15 cellular contexts compared by ENCODE assay signal in the genomic region with DNA sequence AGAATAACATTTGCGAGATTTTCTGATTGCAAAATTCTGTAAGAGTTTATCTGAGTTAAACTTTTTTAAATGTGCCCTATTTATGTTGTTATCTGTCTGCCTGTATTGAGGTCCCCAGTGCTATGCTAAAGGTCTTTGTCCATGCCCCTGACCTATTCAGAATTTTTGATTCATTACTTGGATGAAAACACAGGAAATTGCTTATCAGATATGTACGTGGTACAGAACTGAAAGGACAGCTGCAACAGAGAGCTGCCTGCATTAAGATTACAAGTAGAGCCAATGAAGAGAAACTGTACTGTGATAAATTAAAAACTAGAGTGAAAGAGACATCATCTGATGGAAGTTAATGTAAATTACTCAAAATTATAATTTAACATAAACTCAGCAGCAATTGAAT.
DNase-seq lines count a peak whose midpoint lies in the region; ATAC-seq and TF ChIP-seq lines count a peak whose summit lies in the region.
"Had no signal": no experiment of that assay in that cellular context is flagged by ENCODE, and none has a peak within 500 bp of the region (broad histone marks: within the 10 kb centered on the region; RNA-seq: fewer than 3 reads in every experiment).

No MANE protein-coding gene starts in this region.

- H3K36me3 Mint-ChIP-seq in activated naive CD8-positive, alpha-beta T cell treated with anti-CD3 and anti-CD28 coated beads, Interleukin-2, amount 50 U/mL, for 24 hours (ENCODE audit: low read depth): no peaks in the 10 kb centered on the region
- peaks cover 2% of the 10 kb centered on the region for H3K36me3 Mint-ChIP-seq in activated naive CD8-positive, alpha-beta T cell treated with anti-CD3 and anti-CD28 coated beads for 36 hours
- peaks cover 4% of the 10 kb centered on the region for H3K36me3 Mint-ChIP-seq in activated T-helper 2 cell treated with anti-CD3 and anti-CD28 coated beads, Interferon-gamma antibody, Interleukin-2, Interleukin-4, amounts not matched to agents 10 μg/mL and 5 μg/mL and 100 μg/mL, durations not matched to agents 14 hours and 24 hours and 36 hours (ENCODE audit: low read depth)

- DNase-seq in activated naive CD8-positive, alpha-beta T cell treated with anti-CD3 and anti-CD28 coated beads, Interleukin-2, amount 50 U/mL, for 24 hours: no peak
- no peak for DNase-seq in activated naive CD8-positive, alpha-beta T cell treated with anti-CD3 and anti-CD28 coated beads for 36 hours
- DNase-seq in activated T-helper 2 cell treated with anti-CD3 and anti-CD28 coated beads, Interferon-gamma antibody, Interleukin-2, Interleukin-4, amounts not matched to agents 10 μg/mL and 5 μg/mL and 100 μg/mL, durations not matched to agents 14 hours and 24 hours and 36 hours (ENCODE audit: low spot score): no peak
- DNase-seq in fibroblast of pulmonary artery (ENCODE audit: low read depth) (peak; percentile 52), OCI-M2 (lab: John Stamatoyannopoulos, UW; ENCODE audit: unreplicated experiment) (no peak), PC-9 (no peak), right atrium auricular region (ENCODE audit: low spot score) (no peak)
- no peak for DNase-seq in activated effector memory CD4-positive, alpha-beta T cell treated with anti-CD3 and anti-CD28 coated beads, Interleukin-2, amount 50 U/mL, for 16 hours
- DNase-seq: Caco-2, MM.1S, NCI-H1105, NCI-H187 treated with DMSO at 0.1 percent for 48 hours, NCI-H2171, NCI-H510A had no signal

- H3K9me2 ChIP-seq in PC-9 (ENCODE audit: insufficient read depth): no peaks in the 10 kb centered on the region

- H3K27ac Mint-ChIP-seq in activated naive CD8-positive, alpha-beta T cell treated with anti-CD3 and anti-CD28 coated beads, Interleukin-2, amount 50 U/mL, for 24 hours: no peak overlapping the region
- H3K27ac Mint-ChIP-seq in activated naive CD8-positive, alpha-beta T cell treated with anti-CD3 and anti-CD28 coated beads for 36 hours: no peak overlapping the region
- H3K27ac Mint-ChIP-seq in activated T-helper 2 cell treated with anti-CD3 and anti-CD28 coated beads, Interferon-gamma antibody, Interleukin-2, Interleukin-4, amounts not matched to agents 10 μg/mL and 5 μg/mL and 100 μg/mL, durations not matched to agents 14 hours and 24 hours and 36 hours: peak overlapping the region; percentile 63

- CTCF ChIA-PET in PC-9 (lab: Charles Lee): no interaction called here

- peaks cover 30% of the 10 kb centered on the region for H3K4me1 Mint-ChIP-seq in activated naive CD8-positive, alpha-beta T cell treated with anti-CD3 and anti-CD28 coated beads, Interleukin-2, amount 50 U/mL, for 24 hours
- H3K4me1 Mint-ChIP-seq in activated naive CD8-positive, alpha-beta T cell treated with anti-CD3 and anti-CD28 coated beads for 36 hours: peaks cover 23% of the 10 kb centered on the region
- peaks cover 33% of the 10 kb centered on the region for H3K4me1 Mint-ChIP-seq in activated T-helper 2 cell treated with anti-CD3 and anti-CD28 coated beads, Interferon-gamma antibody, Interleukin-2, Interleukin-4, amounts not matched to agents 10 μg/mL and 5 μg/mL and 100 μg/mL, durations not matched to agents 14 hours and 24 hours and 36 hours (ENCODE audit: low read depth)

- no TSS peak for BruUV-seq in PC-9 (replicated peaks; lab: Mats Ljungman, UMichigan)

- H3K79me2 ChIP-seq in PC-9 (ENCODE audit: low read depth): no peaks in the 10 kb centered on the region

- no peak overlapping the region for H3K4me3 ChIP-seq in fibroblast of pulmonary artery (replicated peaks; ENCODE audit: low read depth, low read length)
- H3K4me3 ChIP-seq in PC-9: no peak overlapping the region
- no peak overlapping the region for H3K4me3 ChIP-seq in right atrium auricular region

- H3K9me3 ChIP-seq in PC-9 (ENCODE audit: insufficient read depth, low read depth): peaks cover 5% of the 10 kb centered on the region; the same call in 1 of the 2 replicates
- H3K9me3 ChIP-seq in right atrium auricular region: no peaks in the 10 kb centered on the region

- no peak overlapping the region for H2AFZ ChIP-seq in PC-9

- ATAC-seq in activated naive CD8-positive, alpha-beta T cell treated with anti-CD3 and anti-CD28 coated beads, Interleukin-2, amount 50 U/mL, for 24 hours: peak; percentile 43

- POLR2A ChIA-PET in PC-9 (lab: Charles Lee; ENCODE audit: unreplicated experiment): no interaction called here

- H3K27ac ChIP-seq in PC-9 (no peak overlapping the region), right atrium auricular region (no peak overlapping the region)
- H3K27ac ChIP-seq: KMS-11 had no signal

- no peaks in the 10 kb centered on the region for H4K20me1 ChIP-seq in PC-9 (ENCODE audit: insufficient read depth)

- no peaks in the 10 kb centered on the region for H3F3A ChIP-seq in PC-9 (ENCODE audit: insufficient read depth, low read depth)

- H3K4me2 ChIP-seq in PC-9: no peak overlapping the region
- H3K4me2 ChIP-seq: KMS-11 had no signal

- H3K27me3 Mint-ChIP-seq in activated naive CD8-positive, alpha-beta T cell treated with anti-CD3 and anti-CD28 coated beads, Interleukin-2, amount 50 U/mL, for 24 hours: peaks cover 21% of the 10 kb centered on the region
- H3K27me3 Mint-ChIP-seq in activated naive CD8-positive, alpha-beta T cell treated with anti-CD3 and anti-CD28 coated beads for 36 hours: peaks cover 54% of the 10 kb centered on the region
- no peaks in the 10 kb centered on the region for H3K27me3 Mint-ChIP-seq in activated T-helper 2 cell treated with anti-CD3 and anti-CD28 coated beads, Interferon-gamma antibody, Interleukin-2, Interleukin-4, amounts not matched to agents 10 μg/mL and 5 μg/mL and 100 μg/mL, durations not matched to agents 14 hours and 24 hours and 36 hours (ENCODE audit: low read depth)

- no peak for TF ChIP-seq CTCF in fibroblast of pulmonary artery (IDR thresholded peaks at IDR 0.05; ENCODE audit: low read length, missing control alignments)
- no peak for TF ChIP-seq CTCF in PC-9 (conservative IDR thresholded peaks at IDR 0.05)
- no peak for TF ChIP-seq CTCF in right atrium auricular region (IDR thresholded peaks at IDR 0.05)

- no peaks in the 10 kb centered on the region for H3K4me1 ChIP-seq in PC-9 (replicated peaks; ENCODE audit: insufficient read depth)
- no peaks in the 10 kb centered on the region for H3K4me1 ChIP-seq in right atrium auricular region
- H3K4me1 ChIP-seq: Caco-2 had no signal

- H3K4me3 Mint-ChIP-seq in activated naive CD8-positive, alpha-beta T cell treated with anti-CD3 and anti-CD28 coated beads, Interleukin-2, amount 50 U/mL, for 24 hours: no peak overlapping the region
- no peak overlapping the region for H3K4me3 Mint-ChIP-seq in activated naive CD8-positive, alpha-beta T cell treated with anti-CD3 and anti-CD28 coated beads for 36 hours
- H3K4me3 Mint-ChIP-seq in activated T-helper 2 cell treated with anti-CD3 and anti-CD28 coated beads, Interferon-gamma antibody, Interleukin-2, Interleukin-4, amounts not matched to agents 10 μg/mL and 5 μg/mL and 100 μg/mL, durations not matched to agents 14 hours and 24 hours and 36 hours (ENCODE audit: low read depth): peak overlapping the region; percentile 49

- intact Hi-C loops in activated T-helper 2 cell treated with anti-CD3 and anti-CD28 coated beads, Interferon-gamma antibody, Interleukin-2, Interleukin-4, amounts not matched to agents 10 μg/mL and 5 μg/mL and 100 μg/mL, durations not matched to agents 14 hours and 24 hours and 36 hours (cut with micrococcal nuclease): loop anchor here (1.0 to 5.0 kb wide), 4 partner anchors 91 to 300 kb away; no protein-coding TSS in a partner anchor
- intact Hi-C loops in PC-9 (cut with micrococcal nuclease; ENCODE audit: unreplicated experiment): no loop called here

- peaks cover 5% of the 10 kb centered on the region for H3K9me3 Mint-ChIP-seq in activated naive CD8-positive, alpha-beta T cell treated with anti-CD3 and anti-CD28 coated beads, Interleukin-2, amount 50 U/mL, for 24 hours
- H3K9me3 Mint-ChIP-seq in activated naive CD8-positive, alpha-beta T cell treated with anti-CD3 and anti-CD28 coated beads for 36 hours: peaks cover 12% of the 10 kb centered on the region
- H3K9me3 Mint-ChIP-seq in activated T-helper 2 cell treated with anti-CD3 and anti-CD28 coated beads, Interferon-gamma antibody, Interleukin-2, Interleukin-4, amounts not matched to agents 10 μg/mL and 5 μg/mL and 100 μg/mL, durations not matched to agents 14 hours and 24 hours and 36 hours: peaks cover 13% of the 10 kb centered on the region

- H3K36me3 ChIP-seq in PC-9 (ENCODE audit: low read depth): no peaks in the 10 kb centered on the region
- H3K36me3 ChIP-seq in right atrium auricular region: no peaks in the 10 kb centered on the region

- no peaks in the 10 kb centered on the region for H3K27me3 ChIP-seq in PC-9 (ENCODE audit: insufficient read depth, low read depth)
- H3K27me3 ChIP-seq in right atrium auricular region: no peaks in the 10 kb centered on the region
